2 cellular contexts compared by ENCODE assay signal in genomic region chrY:18056473-18056872, GRCh38. TPM values are rescaled to one million over a fixed set of nuclear protein-coding genes. Genes with fewer than 3 reads are reported as not detected.
"Had no signal": no experiment of that assay in that cellular context is flagged by ENCODE, and none has a peak within 500 bp of the region (broad histone marks: within the 10 kb centered on the region; RNA-seq: fewer than 3 reads in every experiment).

No MANE protein-coding gene starts in this region.

RNA-seq across cellular contexts. Expression of gene CDY2A, which starts 30.9 kb away (rescaled TPM):
- total RNA-seq: G401, GM12878 had no signal
- polyA plus RNA-seq: GM12878 had no signal
